ENCODE assay signal across 1 cellular context in genomic region chr6:151229401-151230276, GRCh38.
TF ChIP-seq lines count a peak whose summit lies in the region.

No MANE protein-coding gene starts in this region.

TF ChIP-seq in K562, 482 proteins besides CTCF, POLR2A, EP300 and RAD21 (continued from another document and continues in another):
- TF ChIP-seq RNF219 (CRISPR knock-in tag; IDR thresholded peaks at IDR 0.05): no peak
- TF ChIP-seq ZNF764 (CRISPR knock-in tag; IDR thresholded peaks at IDR 0.05; ENCODE audit: low read depth): peak; percentile 44; the same call in 1 of the 2 replicates
- TF ChIP-seq ILK (tag; IDR thresholded peaks at IDR 0.05; ENCODE audit: borderline replicate concordance, low read depth): no peak
- peak; percentile 99 for TF ChIP-seq EGR1 (conservative IDR thresholded peaks at IDR 0.05)
- no peak for TF ChIP-seq SIN3A (IDR thresholded peaks at IDR 0.05; ENCODE audit: borderline replicate concordance in 2 of 2, control insufficient read depth in 1 of 2, low read depth in 2 of 2, low read length in 2 of 2)
- no peak; the same call in 1 of the 2 replicates for TF ChIP-seq ZKSCAN8 (CRISPR knock-in tag; IDR thresholded peaks at IDR 0.05)
- no peak for TF ChIP-seq NEUROD1 (IDR thresholded peaks at IDR 0.05; ENCODE audit: borderline replicate concordance, low read depth, low read length, partially characterized antibody)
- TF ChIP-seq BCL6 (CRISPR knock-in tag; IDR thresholded peaks at IDR 0.05): no peak
- TF ChIP-seq DMBX1 (CRISPR knock-in tag; IDR thresholded peaks at IDR 0.05; ENCODE audit: borderline replicate concordance): no peak
- no peak for TF ChIP-seq TRIM28 (IDR thresholded peaks at IDR 0.05)
- TF ChIP-seq SMARCE1 (IDR thresholded peaks at IDR 0.05): peak; percentile 64
- peak; percentile 79; the same call in 1 of the 2 replicates for TF ChIP-seq ZNF668 (CRISPR knock-in tag; IDR thresholded peaks at IDR 0.05)
- TF ChIP-seq TAF1 (IDR thresholded peaks at IDR 0.05; ENCODE audit: control insufficient read depth, extremely low read depth, insufficient read depth, low read length, severe bottlenecking): peak; percentile 39
- no peak for TF ChIP-seq TAF7 (tag; IDR thresholded peaks at IDR 0.05)
- TF ChIP-seq COPS2 (conservative IDR thresholded peaks at IDR 0.05): no peak
- no peak for TF ChIP-seq FIP1L1 (IDR thresholded peaks at IDR 0.05; ENCODE audit: low read depth, low read length, poor library complexity, severe bottlenecking)
- TF ChIP-seq GABPB2 (CRISPR knock-in tag; conservative IDR thresholded peaks at IDR 0.05): no peak
- peak; percentile 81 for TF ChIP-seq ZNF584 (CRISPR knock-in tag; IDR thresholded peaks at IDR 0.05; ENCODE audit: low read depth)
- 0 out of 2 replicates have a peak, but pooled peaks have one; percentile 19 for TF ChIP-seq TOE1 (IDR thresholded peaks at IDR 0.05; ENCODE audit: borderline replicate concordance)
- no peak for TF ChIP-seq TOE1 (CRISPR knock-in tag; IDR thresholded peaks at IDR 0.05; ENCODE audit: borderline replicate concordance, low read depth)
- peak in 1 of 2 experiments; percentile 35; a peak in 1 of 4 replicates for TF ChIP-seq SIX5 (IDR thresholded peaks at IDR 0.05; ENCODE audit: borderline replicate concordance in 1 of 2, insufficient read depth in 1 of 2, low read depth in 1 of 2, low read length in 2 of 2)
- no peak; the same call in 1 of the 2 replicates for TF ChIP-seq CC2D1A (IDR thresholded peaks at IDR 0.05)
- TF ChIP-seq ZBTB49 (CRISPR knock-in tag; IDR thresholded peaks at IDR 0.05; ENCODE audit: borderline replicate concordance): no peak
- peak; percentile 42 for TF ChIP-seq TAF9B (IDR thresholded peaks at IDR 0.05; ENCODE audit: partially characterized antibody)
- TF ChIP-seq TRIM24 (IDR thresholded peaks at IDR 0.05): peak in 1 of 2 experiments; percentile 40; a peak in 2 of 4 replicates
- no peak for TF ChIP-seq CEBPG (CRISPR knock-in tag; IDR thresholded peaks at IDR 0.05)
- TF ChIP-seq CEBPG (tag; conservative IDR thresholded peaks at IDR 0.05 in 1 of 2, IDR thresholded peaks at IDR 0.05 in 1 of 2): no peak
- TF ChIP-seq TEAD1 (CRISPR knock-in tag; IDR thresholded peaks at IDR 0.05): peak in 1 of 2 experiments; percentile 79; a peak in 1 of 4 replicates
- peak; percentile 25; the same call in 1 of the 2 replicates for TF ChIP-seq CTBP1 (IDR thresholded peaks at IDR 0.05; ENCODE audit: borderline replicate concordance)
- no peak for TF ChIP-seq CBFB (CRISPR knock-in tag; IDR thresholded peaks at IDR 0.05)
- TF ChIP-seq SNAPC5 (CRISPR knock-in tag; IDR thresholded peaks at IDR 0.05): no peak
- TF ChIP-seq MAFK (IDR thresholded peaks at IDR 0.05; ENCODE audit: low read length): no peak
- peak; percentile 78 for TF ChIP-seq POLR2AphosphoS5 (IDR thresholded peaks at IDR 0.05; ENCODE audit: control insufficient read depth, insufficient read depth, low read depth, low read length)
- no peak for TF ChIP-seq TSC22D4 (tag; IDR thresholded peaks at IDR 0.05)
- no peak for TF ChIP-seq CGGBP1 (CRISPR knock-in tag; IDR thresholded peaks at IDR 0.05)
- TF ChIP-seq NR0B1 (IDR thresholded peaks at IDR 0.05; ENCODE audit: partially characterized antibody): no peak
- no peak for TF ChIP-seq TGIF2 (CRISPR knock-in tag; IDR thresholded peaks at IDR 0.05)
- TF ChIP-seq GTF2E2 (tag; IDR thresholded peaks at IDR 0.05): peak; percentile 73; the same call in 1 of the 2 replicates
- no peak for TF ChIP-seq BMI1 (IDR thresholded peaks at IDR 0.05; ENCODE audit: low read length)
- TF ChIP-seq FOXK2 (conservative IDR thresholded peaks at IDR 0.05 in 1 of 2, IDR thresholded peaks at IDR 0.05 in 1 of 2; ENCODE audit: low read depth in 2 of 2): peak in 1 of 2 experiments; percentile 35; a peak in 1 of 4 replicates
- TF ChIP-seq SFPQ (IDR thresholded peaks at IDR 0.05; ENCODE audit: low read depth, low read length): no peak
- TF ChIP-seq BCOR (IDR thresholded peaks at IDR 0.05): no peak
- TF ChIP-seq SUPT5H (IDR thresholded peaks at IDR 0.05): peak; percentile 64
- peak; percentile 22 for TF ChIP-seq NFIC (IDR thresholded peaks at IDR 0.05)
- TF ChIP-seq ARID1B (IDR thresholded peaks at IDR 0.05): peak; percentile 89
- peak; percentile 94 for TF ChIP-seq PKNOX1 (IDR thresholded peaks at IDR 0.05)
- no peak for TF ChIP-seq RBM17 (IDR thresholded peaks at IDR 0.05; ENCODE audit: borderline replicate concordance, low read depth, low read length)
- no peak for TF ChIP-seq SRSF7 (optimal IDR thresholded peaks at IDR 0.05; ENCODE audit: low read depth, low read length)
- TF ChIP-seq ZNF740 (CRISPR knock-in tag; IDR thresholded peaks at IDR 0.05): no peak
- peak in 1 of 2 experiments; percentile 57; a peak in 1 of 4 replicates for TF ChIP-seq ZNF740 (tag; IDR thresholded peaks at IDR 0.05)
- TF ChIP-seq TFAP4 (CRISPR knock-in tag; IDR thresholded peaks at IDR 0.05; ENCODE audit: borderline replicate concordance): no peak; the same call in 1 of the 2 replicates
- no peak for TF ChIP-seq ZNF449 (CRISPR knock-in tag; IDR thresholded peaks at IDR 0.05)
- TF ChIP-seq SRF (CRISPR knock-in tag; IDR thresholded peaks at IDR 0.05): peak; percentile 97 to 100
- no peak for TF ChIP-seq ZNF311 (CRISPR knock-in tag; IDR thresholded peaks at IDR 0.05)
- peak; percentile 58 to 75; a peak in 3 of 4 replicates for TF ChIP-seq MNT (conservative IDR thresholded peaks at IDR 0.05)
- TF ChIP-seq SMAD4 (CRISPR knock-in tag; conservative IDR thresholded peaks at IDR 0.05): 0 out of 2 replicates have a peak, but pooled peaks have one; percentile 13
